ENCODE assay signal across 8 cellular contexts in genomic region chr3:44509985-44510360, GRCh38. TPM values are rescaled to one million over a fixed set of nuclear protein-coding genes. Genes with fewer than 3 reads are reported as not detected.
DNase-seq lines count a peak whose midpoint lies in the region; ATAC-seq, FAIRE-seq and TF ChIP-seq lines count a peak whose summit lies in the region.

No MANE protein-coding gene starts in this region.

- no peaks in the 10 kb centered on the region for H3K27me3 Mint-ChIP-seq in natural killer cell treated with Interleukin-12 subunit alpha and Interleukin-12 subunit beta and Interleukin-15 and Interleukin-18, amount 100 ng/mL, for 72 hours

- no TSS peak for BruUV-seq in endothelial cell of umbilical vein (replicated peaks; lab: Mats Ljungman, UMichigan)

- peak; percentile 36 for ATAC-seq in GM18861 (IDR thresholded peaks at IDR 0.05; ENCODE audit: unreplicated experiment)
- peak; percentile 32 for ATAC-seq in HG03095 (IDR thresholded peaks at IDR 0.05; ENCODE audit: unreplicated experiment)
- ATAC-seq in natural killer cell treated with Interleukin-12 subunit alpha and Interleukin-12 subunit beta and Interleukin-15 and Interleukin-18, amount 100 ng/mL, for 72 hours, result no peak
- no peak for ATAC-seq in sciatic nerve

- CTCF ChIA-PET in endothelial cell of umbilical vein (lab: Charles Lee), result interaction anchor here (0.6 to 2.3 kb wide), 3 partner anchors 18 to 187 kb away, joined by 3 to 8 read pairs (median 4); no protein-coding TSS in a partner anchor

- no peak for TF ChIP-seq POLR2A in endothelial cell of umbilical vein (IDR thresholded peaks at IDR 0.05; ENCODE audit: low read depth, low read length)

- peaks cover 13% of the 10 kb centered on the region for H3K36me3 Mint-ChIP-seq in natural killer cell treated with Interleukin-12 subunit alpha and Interleukin-12 subunit beta and Interleukin-15 and Interleukin-18, amount 100 ng/mL, for 72 hours

- FAIRE-seq in endothelial cell of umbilical vein (lab: Jason Lieb, UNC), result no peak

- POLR2A ChIA-PET in endothelial cell of umbilical vein (lab: Charles Lee), result no interaction called here

- no peaks in the 10 kb centered on the region for H4K20me1 ChIP-seq in endothelial cell of umbilical vein (replicated peaks; ENCODE audit: control insufficient read depth, extremely low read depth, insufficient read depth, low read length)

- H3K9me3 ChIP-seq in SJCRH30 (replicated peaks) (peaks cover 5% of the 10 kb centered on the region), endothelial cell of umbilical vein (replicated peaks; ENCODE audit: control insufficient read depth, insufficient read depth, low read length) (no peaks in the 10 kb centered on the region)

- no peak for TF ChIP-seq CTCF in endothelial cell of umbilical vein (IDR thresholded peaks at IDR 0.05; ENCODE audit: extremely low read depth in 1 of 2, insufficient read depth in 1 of 2, low read depth in 1 of 2, low read length in 2 of 2)

- H3K27me3 ChIP-seq in SJCRH30, result no peaks in the 10 kb centered on the region
- H3K27me3 ChIP-seq in endothelial cell of umbilical vein (ENCODE audit: control insufficient read depth in 2 of 2, insufficient read depth in 2 of 2, low read length in 2 of 2), result no peaks in the 10 kb centered on the region

- peaks cover 32% of the 10 kb centered on the region for H3K79me2 ChIP-seq in endothelial cell of umbilical vein (ENCODE audit: control insufficient read depth, insufficient read depth, low read length)

- H3K27ac Mint-ChIP-seq in natural killer cell treated with Interleukin-12 subunit alpha and Interleukin-12 subunit beta and Interleukin-15 and Interleukin-18, amount 100 ng/mL, for 72 hours, result peak overlapping the region; percentile 85 to 91

- peak overlapping the region; percentile 92 for H3K27ac ChIP-seq in SJCRH30
- peak overlapping the region; percentile 58 for H3K27ac ChIP-seq in endothelial cell of umbilical vein (ENCODE audit: insufficient read depth, low read depth, low read length)

- intact Hi-C loops in endothelial cell of umbilical vein (cut with micrococcal nuclease) (loop anchor here (1.0 to 10.0 kb wide), 6 partner anchors 33 to 1175 kb away; partner anchors contain the start of genes SACM1L, TCAIM, ZNF197 and ZNF445), sciatic nerve (cut with DNase I) (no loop called here)

- H3K4me2 ChIP-seq in endothelial cell of umbilical vein (ENCODE audit: insufficient read depth, low read length), result peak overlapping the region; percentile 96

- dilution Hi-C loops in endothelial cell of umbilical vein (cut with MboI; ENCODE audit: extremely low pct_ligation_motif_present, low sequenced_read_pairs), result no loop called here

- peaks cover 25 to 31% of the 10 kb centered on the region in 2 donors for H3K4me1 Mint-ChIP-seq in natural killer cell treated with Interleukin-12 subunit alpha and Interleukin-12 subunit beta and Interleukin-15 and Interleukin-18, amount 100 ng/mL, for 72 hours (ENCODE audit: low read depth in 2 of 2)

- peak overlapping the region; percentile 96 for H3K4me3 ChIP-seq in SJCRH30
- H3K4me3 ChIP-seq in endothelial cell of umbilical vein (replicated peaks in 1 of 3; ENCODE audit: insufficient read depth in 1 of 3, low read depth in 1 of 3, low read length in 3 of 3), result peak overlapping the region; percentile 80 to 98 (median 88)

- H3K36me3 ChIP-seq in SJCRH30, result peaks cover 40% of the 10 kb centered on the region
- no peaks in the 10 kb centered on the region for H3K36me3 ChIP-seq in endothelial cell of umbilical vein (ENCODE audit: control insufficient read depth in 2 of 2, extremely low read depth in 1 of 2, insufficient read depth in 2 of 2, low read length in 2 of 2)

- H3K9me1 ChIP-seq in endothelial cell of umbilical vein (replicated peaks; ENCODE audit: control insufficient read depth, extremely low read depth, insufficient read depth, low read length), result no peaks in the 10 kb centered on the region

- peak; percentile 30 to 42 for DNase-seq in AML-193 (lab: John Stamatoyannopoulos, UW)
- DNase-seq in SJCRH30, result peak; percentile 70 to 81
- peak; percentile 49 for DNase-seq in endothelial cell of umbilical vein (ENCODE audit: low read depth, low spot score)
- DNase-seq in natural killer cell treated with Interleukin-12 subunit alpha and Interleukin-12 subunit beta and Interleukin-15 and Interleukin-18, amount 100 ng/mL, for 72 hours (ENCODE audit: low spot score), result no peak
- DNase-seq in sciatic nerve (ENCODE audit: low spot score), result no peak
- DNase-seq in activated gamma-delta T cell (lab: John Stamatoyannopoulos, UW), result no peak

- peak overlapping the region; percentile 94 for H3K9ac ChIP-seq in endothelial cell of umbilical vein (replicated peaks; ENCODE audit: extremely low read depth, insufficient read depth, low read length)

- H3K4me1 ChIP-seq in SJCRH30, result peaks cover 3% of the 10 kb centered on the region; the same call in 1 of the 2 replicates
- H3K4me1 ChIP-seq in endothelial cell of umbilical vein (ENCODE audit: control insufficient read depth, extremely low read depth, insufficient read depth, low read length), result peaks cover 13% of the 10 kb centered on the region

- peak overlapping the region; percentile 91 for H2AFZ ChIP-seq in endothelial cell of umbilical vein (ENCODE audit: low read depth, low read length)

- H3K4me3 Mint-ChIP-seq in natural killer cell treated with Interleukin-12 subunit alpha and Interleukin-12 subunit beta and Interleukin-15 and Interleukin-18, amount 100 ng/mL, for 72 hours, result peak overlapping the region; percentile 92

- no peaks in the 10 kb centered on the region for H3K9me3 Mint-ChIP-seq in natural killer cell treated with Interleukin-12 subunit alpha and Interleukin-12 subunit beta and Interleukin-15 and Interleukin-18, amount 100 ng/mL, for 72 hours

TF ChIP-seq in endothelial cell of umbilical vein, 7 proteins besides CTCF, POLR2A, EP300 and RAD21:
- no peak for TF ChIP-seq MYC (IDR thresholded peaks at IDR 0.05; ENCODE audit: low read depth, low read length)
- no peak for TF ChIP-seq GATA2 (IDR thresholded peaks at IDR 0.05; ENCODE audit: insufficient read depth, insufficient read length, low read depth, low read length)
- TF ChIP-seq POLR2AphosphoS5 (IDR thresholded peaks at IDR 0.05; ENCODE audit: insufficient read depth, low read depth, low read length), result no peak

RNA-seq across cellular contexts. Expression of gene ZNF445, which starts 32.5 kb away (rescaled TPM):
- total RNA-seq in SJCRH30 (2014; rRNA removed; shearing (Covaris generic)), result 11.1 and 13.4 TPM in 2 replicates
- total RNA-seq in endothelial cell of umbilical vein (15.0 and 17.8 TPM in 2 replicates), sciatic nerve (27.6 TPM)
- 2.1 and 2.3 TPM in 2 replicates for polyA plus RNA-seq in endothelial cell of umbilical vein
- 2.3 and 2.4 TPM in 2 replicates for polyA plus RNA-seq in endothelial cell of umbilical vein (2011; cell fraction: cytosol; rRNA removed)
- polyA plus RNA-seq in endothelial cell of umbilical vein (2011; cell fraction: nucleus; rRNA removed), result 8.5 and 9.8 TPM in 2 replicates
- 3.5 and 4.3 TPM in 2 replicates for polyA plus RNA-seq in endothelial cell of umbilical vein (2012)
- polyA minus RNA-seq in endothelial cell of umbilical vein, result 15.9 and 19.6 TPM in 2 replicates
- 4.3 TPM for polyA minus RNA-seq in endothelial cell of umbilical vein (2011; cell fraction: cytosol; rRNA and poly(A)+ RNA removed)
- 8.8 and 11.3 TPM in 2 replicates for polyA minus RNA-seq in endothelial cell of umbilical vein (2011; cell fraction: nucleus; rRNA and poly(A)+ RNA removed)
- 10 to 100 TPM; 25.2 to 33.3 TPM for total RNA-seq in natural killer cell treated with Interleukin-12 subunit alpha and Interleukin-12 subunit beta and Interleukin-15 and Interleukin-18, amount 100 ng/mL, for 72 hours

RNA-seq across cellular contexts. Expression of gene ZKSCAN7, which starts 45.0 kb away (rescaled TPM):
- total RNA-seq in SJCRH30 (2014; rRNA removed; shearing (Covaris generic)), result 6.2 and 6.6 TPM in 2 replicates
- total RNA-seq in endothelial cell of umbilical vein, result 0.95 and 1.9 TPM in 2 replicates
- polyA plus RNA-seq in endothelial cell of umbilical vein, result 0.75 and 0.83 TPM in 2 replicates
- polyA plus RNA-seq in endothelial cell of umbilical vein (2011; cell fraction: cytosol; rRNA removed), result 0.56 and 0.72 TPM in 2 replicates
- polyA plus RNA-seq in endothelial cell of umbilical vein (2011; cell fraction: nucleus; rRNA removed), result 1.7 and 2.1 TPM in 2 replicates
- polyA plus RNA-seq in endothelial cell of umbilical vein (2012), result 0.49 and 0.51 TPM in 2 replicates
- 1.3 and 1.9 TPM in 2 replicates for polyA minus RNA-seq in endothelial cell of umbilical vein
- not detected for polyA minus RNA-seq in endothelial cell of umbilical vein (2011; cell fraction: cytosol; rRNA and poly(A)+ RNA removed)
- 1.1 and 1.6 TPM in 2 replicates for polyA minus RNA-seq in endothelial cell of umbilical vein (2011; cell fraction: nucleus; rRNA and poly(A)+ RNA removed)
- total RNA-seq in natural killer cell treated with Interleukin-12 subunit alpha and Interleukin-12 subunit beta and Interleukin-15 and Interleukin-18, amount 100 ng/mL, for 72 hours, result 1 to 10 TPM; 1.9 to 4.9 TPM
- total RNA-seq in sciatic nerve, result 5.7 TPM

Comparison
In these comparisons a context has a peak if more than half of its experiments do, and no peak if none do; other contexts are left out.
1. DNase-seq: peak in AML-193 (2 of 2), SJCRH30 (2 of 2) and endothelial cell of umbilical vein (single experiment); none in natural killer cell treated with Interleukin-12 subunit alpha and Interleukin-12 subunit beta and Interleukin-15 and Interleukin-18, amount 100 ng/mL, for 72 hours (single experiment), sciatic nerve (single experiment) and activated gamma-delta T cell (single experiment).
2. ATAC-seq: peak in GM18861 (single experiment) and HG03095 (single experiment); none in natural killer cell treated with Interleukin-12 subunit alpha and Interleukin-12 subunit beta and Interleukin-15 and Interleukin-18, amount 100 ng/mL, for 72 hours (0 of 2) and sciatic nerve (single experiment).